8 cellular contexts compared by ENCODE assay signal in genomic region chr20:18019068-18019467, GRCh38. TPM values are rescaled to one million over a fixed set of nuclear protein-coding genes. Genes with fewer than 3 reads are reported as not detected.
A peak's percentile ranks its signal among the peaks of the same experiment; 100 is the strongest.
DNase-seq lines count a peak whose midpoint lies in the region; ATAC-seq and TF ChIP-seq lines count a peak whose summit lies in the region.

No MANE protein-coding gene starts in this region.

- H3K4me1 Mint-ChIP-seq in Caco-2 (ENCODE audit: low read depth, unreplicated experiment) (no peaks in the 10 kb centered on the region), type B pancreatic cell (ENCODE audit: unreplicated experiment) (no peaks in the 10 kb centered on the region)

- H3K4me3 Mint-ChIP-seq in Caco-2 (ENCODE audit: unreplicated experiment): no peak overlapping the region
- H3K4me3 Mint-ChIP-seq in type B pancreatic cell: no peak overlapping the region

- no peaks in the 10 kb centered on the region for H3K9me3 Mint-ChIP-seq in Caco-2 (ENCODE audit: unreplicated experiment)
- no peaks in the 10 kb centered on the region for H3K9me3 Mint-ChIP-seq in type B pancreatic cell

- H3K4me3 ChIP-seq in Caco-2 (ENCODE audit: low read depth, low read length): no peak overlapping the region
- H3K4me3 ChIP-seq in epithelial cell of proximal tubule (ENCODE audit: low read depth, low read length): no peak overlapping the region
- no peak overlapping the region for H3K4me3 ChIP-seq in coronary artery

- TF ChIP-seq CTCF in Caco-2 (IDR thresholded peaks at IDR 0.05; ENCODE audit: insufficient read depth in 1 of 2, low read depth in 1 of 2, low read length in 1 of 2, severe bottlenecking in 1 of 2, unreplicated experiment in 1 of 2) (peak; percentile 27 to 38), epithelial cell of proximal tubule (conservative IDR thresholded peaks at IDR 0.05; ENCODE audit: low read depth, low read length) (peak; percentile 71), type B pancreatic cell (conservative IDR thresholded peaks at IDR 0.05) (peak; percentile 59), coronary artery (IDR thresholded peaks at IDR 0.05) (no peak)

- peaks cover 2% of the 10 kb centered on the region for H3K36me3 ChIP-seq in Caco-2 (ENCODE audit: control insufficient read depth, insufficient read depth, low read length)

- DNase-seq in Caco-2: no peak
- peak; percentile 42 for DNase-seq in NOMO-1 treated with DMSO at 0.1 percent for 48 hours (lab: John Stamatoyannopoulos, UW; ENCODE audit: unreplicated experiment)
- no peak for DNase-seq in epithelial cell of proximal tubule (ENCODE audit: low read depth)
- no peak for DNase-seq in type B pancreatic cell (ENCODE audit: extremely low spot score, unreplicated experiment)
- DNase-seq in coronary artery (ENCODE audit: low spot score): no peak
- DNase-seq in retina: no peak
- DNase-seq in cardiac septum (ENCODE audit: low spot score): no peak

- CTCF ChIA-PET in Caco-2 (lab: Charles Lee): no interaction called here

- H3K9me3 ChIP-seq in Caco-2: no peaks in the 10 kb centered on the region

- POLR2A ChIA-PET in Caco-2 (lab: Charles Lee): no interaction called here

- no TSS peak for BruUV-seq in Caco-2 (replicated peaks; lab: Mats Ljungman, UMichigan)

- intact Hi-C loops in Caco-2 (cut with micrococcal nuclease; ENCODE audit: unreplicated experiment): no loop called here
- intact Hi-C loops in cardiac septum (cut with DNase I): no loop called here

- peak; percentile 73 for ATAC-seq in GM19395 (IDR thresholded peaks at IDR 0.05; ENCODE audit: unreplicated experiment)

- no peak overlapping the region for H3K27ac ChIP-seq in coronary artery

- no peak overlapping the region for H3K27ac Mint-ChIP-seq in Caco-2 (ENCODE audit: unreplicated experiment)
- H3K27ac Mint-ChIP-seq in type B pancreatic cell: no peak overlapping the region

- H3K4me1 ChIP-seq in Caco-2: no peaks in the 10 kb centered on the region

- H3K27me3 Mint-ChIP-seq in Caco-2 (ENCODE audit: insufficient read depth, unreplicated experiment) (no peaks in the 10 kb centered on the region), type B pancreatic cell (no peaks in the 10 kb centered on the region)

- H3K27me3 ChIP-seq in Caco-2 (replicated peaks; ENCODE audit: control insufficient read depth, insufficient read depth, low read length): no peaks in the 10 kb centered on the region

- H3K36me3 Mint-ChIP-seq in Caco-2 (ENCODE audit: insufficient read depth, unreplicated experiment) (peaks cover 21% of the 10 kb centered on the region), type B pancreatic cell (peaks cover 3% of the 10 kb centered on the region)

RNA-seq across cellular contexts. Expression of gene OVOL2, which starts 38.6 kb away (rescaled TPM):
- total RNA-seq in Caco-2 (2022): 8.8 and 11.5 TPM in 2 replicates
- total RNA-seq in epithelial cell of proximal tubule: 0.23 and 1.6 TPM in 2 replicates
- total RNA-seq in type B pancreatic cell (ENCODE audit: low replicate concordance): 7.3 and 17.5 TPM in 2 replicates
- total RNA-seq in cardiac septum: not detected

RNA-seq across cellular contexts. Expression of gene MGME1, which starts 50.2 kb away (rescaled TPM):
- total RNA-seq in Caco-2 (2022): 44.3 and 50.5 TPM in 2 replicates
- 15.2 and 23.7 TPM in 2 replicates for total RNA-seq in epithelial cell of proximal tubule
- total RNA-seq in type B pancreatic cell (ENCODE audit: low replicate concordance): 31.2 and 32.7 TPM in 2 replicates
- total RNA-seq in cardiac septum: 9.5 TPM

RNA-seq across cellular contexts. Expression of gene SNX5, which starts 50.5 kb away (rescaled TPM):
- total RNA-seq in Caco-2 (2022) (275 and 299 TPM in 2 replicates), epithelial cell of proximal tubule (182 and 185 TPM in 2 replicates), type B pancreatic cell (ENCODE audit: low replicate concordance) (87.4 and 115 TPM in 2 replicates), cardiac septum (42.1 TPM)
